10 cellular contexts compared by ENCODE assay signal in genomic region chr12:96368233-96368632, GRCh38. TPM values are rescaled to one million over a fixed set of nuclear protein-coding genes. Genes with fewer than 3 reads are reported as not detected.
A peak's percentile ranks its signal among the peaks of the same experiment; 100 is the strongest.
DNase-seq lines count a peak whose midpoint lies in the region; ATAC-seq and TF ChIP-seq lines count a peak whose summit lies in the region.
"Had no signal": no experiment of that assay in that cellular context is flagged by ENCODE, and none has a peak within 500 bp of the region (broad histone marks: within the 10 kb centered on the region; RNA-seq: fewer than 3 reads in every experiment).

No MANE protein-coding gene starts in this region.

- no peaks in the 10 kb centered on the region for H3K27me3 ChIP-seq in MG63
- H3K27me3 ChIP-seq in gastrocnemius medialis: no peaks in the 10 kb centered on the region
- no peaks in the 10 kb centered on the region for H3K27me3 ChIP-seq in HAP-1 (ENCODE audit: low read depth)
- H3K27me3 ChIP-seq: SJSA1 had no signal

- H3K4me3 ChIP-seq in MG63 (no peak overlapping the region), gastrocnemius medialis (no peak overlapping the region), HAP-1 (no peak overlapping the region)
- H3K4me3 ChIP-seq: SJSA1 had no signal

- H3K9me3 ChIP-seq in MG63 (no peaks in the 10 kb centered on the region), gastrocnemius medialis (no peaks in the 10 kb centered on the region), HAP-1 (no peaks in the 10 kb centered on the region)
- H3K9me3 ChIP-seq: SJSA1 had no signal

- no peak for TF ChIP-seq CTCF in gastrocnemius medialis (IDR thresholded peaks at IDR 0.05 in 4 of 5, conservative IDR thresholded peaks at IDR 0.05 in 1 of 5)

- in situ Hi-C loops in gastrocnemius medialis (cut with MboI; ENCODE audit: low sequenced_read_pairs in 4 of 4) (no loop called here), HAP-1 (cut with MboI; ENCODE audit: low sequenced_read_pairs) (no loop called here)

- H3K36me3 ChIP-seq in MG63 (peaks cover 3% of the 10 kb centered on the region; the same call in 1 of the 2 replicates), gastrocnemius medialis (no peaks in the 10 kb centered on the region), HAP-1 (replicated peaks) (no peaks in the 10 kb centered on the region)

- peak; percentile 8 for DNase-seq in MG63
- peak; percentile 68 for DNase-seq in SW480 (ENCODE audit: low spot score)
- DNase-seq in hypothalamus (lab: John Stamatoyannopoulos, UW): peak in 28 of 51 donors; percentile 8 to 70 (median 42)
- DNase-seq in gastrocnemius medialis: no peak
- no peak for DNase-seq in RKO (ENCODE audit: low spot score)
- no peak for DNase-seq in GM03348 (ENCODE audit: low spot score)
- no peak for DNase-seq in HAP-1 (ENCODE audit: low spot score in 2 of 2)
- DNase-seq: GF-D8 had no signal

- ATAC-seq in gastrocnemius medialis (no peak), HG03457 (IDR thresholded peaks at IDR 0.05; ENCODE audit: unreplicated experiment) (no peak)

- TF ChIP-seq POLR2A in gastrocnemius medialis (IDR thresholded peaks at IDR 0.05): no peak

- intact Hi-C loops in gastrocnemius medialis (cut with DNase I; ENCODE audit: low total_unique reads): no loop called here

- H3K27ac ChIP-seq in gastrocnemius medialis: peak overlapping the region; percentile 15 to 52 (median 35)
- H3K27ac ChIP-seq: SJSA1 had no signal

- peaks cover 36 to 63% of the 10 kb centered on the region in 2 donors for H3K4me1 ChIP-seq in gastrocnemius medialis
- H3K4me1 ChIP-seq in HAP-1: peaks cover 38% of the 10 kb centered on the region

RNA-seq across cellular contexts. Expression of gene CDK17, which starts 32.0 kb away (rescaled TPM):
- 18.4 and 57.2 TPM in 2 replicates for total RNA-seq in MG63 (2014; rRNA removed; shearing (Covaris generic); ENCODE audit: low replicate concordance)
- total RNA-seq in gastrocnemius medialis: 10 to 100 TPM; 10.9 to 25.1 (median 20.9) TPM

Comparison
In these comparisons a context has a peak if more than half of its experiments do, and no peak if none do; other contexts are left out.
1. DNase-seq: peak in MG63 (single experiment), SW480 (single experiment) and hypothalamus (28 of 51); none in gastrocnemius medialis (0 of 2), RKO (single experiment), GM03348 (single experiment) and HAP-1 (0 of 2).